In the genomic region with DNA sequence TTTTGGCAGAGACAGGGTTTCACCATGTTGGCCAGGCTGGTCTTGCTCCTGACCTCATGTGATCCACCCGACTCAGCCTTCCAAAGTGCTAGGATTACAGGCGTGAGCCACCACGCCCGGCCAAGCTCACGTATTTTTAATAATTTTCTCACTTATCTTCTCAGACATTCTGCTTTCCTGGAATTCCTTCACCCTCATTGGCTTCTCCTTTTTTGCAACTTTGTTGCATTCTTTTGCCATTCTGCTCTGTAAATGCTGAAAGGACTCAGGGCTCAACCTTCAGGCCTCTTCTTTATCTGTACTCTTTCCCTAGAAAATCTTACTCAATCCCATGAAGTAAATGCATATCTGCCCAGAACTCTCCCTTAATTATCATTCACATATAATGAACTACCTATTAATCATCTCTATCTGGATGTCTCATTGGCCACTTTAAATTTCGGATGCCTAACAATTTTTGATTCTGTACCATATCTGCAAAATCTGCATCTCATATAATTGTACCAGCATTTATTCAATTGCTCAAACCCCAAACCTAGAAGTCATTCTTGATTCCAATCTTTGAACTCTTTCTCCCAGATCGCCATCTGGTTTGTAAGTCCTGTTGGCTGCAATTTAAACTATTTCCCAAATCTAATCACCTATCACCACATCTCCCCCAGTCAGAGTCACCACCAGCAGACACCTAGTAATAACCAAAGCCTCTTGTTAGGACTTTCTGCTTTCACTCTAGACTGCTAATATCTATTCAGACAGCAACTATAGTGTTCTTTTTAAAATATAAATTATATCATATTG, we compare ENCODE assay signal across 8 cellular contexts. TPM values are rescaled to one million over a fixed set of nuclear protein-coding genes. Genes with fewer than 3 reads are reported as not detected.
"Had no signal": no experiment of that assay in that cellular context is flagged by ENCODE, and none has a peak within 500 bp of the region (broad histone marks: within the 10 kb centered on the region; RNA-seq: fewer than 3 reads in every experiment).

No MANE protein-coding gene starts in this region.

- H2AFZ ChIP-seq: GM23248 had no signal

- H3K9me3 ChIP-seq: HAP-1 had no signal

- H3K4me3 ChIP-seq: GM23248, HAP-1 had no signal

- H3K36me3 ChIP-seq: HAP-1 had no signal

- H3K27ac ChIP-seq: GM23248, HL-60 had no signal

- H3K4me1 ChIP-seq: HAP-1 had no signal

- H3K9ac ChIP-seq: GM23248 had no signal

- ATAC-seq: HepG2 had no signal

- DNase-seq: GM23248, GOT3, H7, HFFc6 had no signal

RNA-seq across cellular contexts. Expression of gene OXGR1, which starts 18.2 kb away (rescaled TPM):
- polyA plus RNA-seq: GM23248, HepG2, IgD-negative memory B cell had no signal
